27 cellular contexts compared by ENCODE assay signal in the genomic region with DNA sequence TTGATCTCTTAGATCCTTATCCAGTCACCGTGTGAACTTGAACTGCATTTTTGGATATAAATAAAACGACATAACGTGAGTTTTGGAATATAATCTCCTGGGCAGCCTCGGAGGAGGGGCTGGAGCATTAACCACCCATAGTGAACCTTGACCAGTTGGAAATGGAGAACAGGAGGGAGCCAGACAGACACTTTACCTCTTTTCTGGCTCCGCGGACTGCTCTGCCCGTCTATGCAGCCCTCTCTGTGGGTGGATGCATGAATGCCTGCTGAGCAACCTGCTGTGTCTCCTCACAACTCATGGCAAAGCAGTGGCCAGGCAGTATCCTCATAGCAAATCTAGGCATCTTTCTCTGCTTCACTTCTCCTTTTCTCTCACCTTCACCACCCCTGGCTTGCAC.
"Had no signal": no experiment of that assay in that cellular context is flagged by ENCODE, and none has a peak within 500 bp of the region (broad histone marks: within the 10 kb centered on the region; RNA-seq: fewer than 3 reads in every experiment).

No MANE protein-coding gene starts in this region.

- H3K9me3 ChIP-seq: lower lobe of right lung, pancreas, prostate gland, sigmoid colon, uterus had no signal

- H3K27me3 ChIP-seq: heart left ventricle, pancreas, sigmoid colon, spleen, tibial nerve, uterus had no signal

- H3K4me1 ChIP-seq: heart left ventricle, lower lobe of right lung, prostate gland, sigmoid colon, spleen, tibial nerve, uterus had no signal

- FAIRE-seq: pancreas, small intestine had no signal

- DNase-seq: heart left ventricle; hypothalamus; islet precursor cell; left ventricle myocardium superior; lower lobe of right lung; mesendoderm; midbrain; mucosa of descending colon; naive thymus-derived CD4-positive, alpha-beta T cell; nucleus accumbens; pancreas; posterior cingulate gyrus; retina; right cardiac atrium; sigmoid colon; small intestine; spleen; stimulated activated CD4-positive, alpha-beta T cell treated with anti-CD3 and anti-CD28 coated beads, Interleukin-4, amount 100 ng/mL, for 4 hours; stimulated activated CD8-positive, alpha-beta memory T cell treated with anti-CD3 and anti-CD28 coated beads, Interleukin-4, amount 100 ng/mL, for 48 hours; stimulated activated naive CD4-positive, alpha-beta T cell treated with Interleukin-2 at 50 U/mL for 16 hours; stimulated activated naive CD8-positive, alpha-beta T cell treated with anti-CD3 and anti-CD28 coated beads, Interleukin-15, amount 100 ng/mL, for 72 hours; substantia nigra; uterus had no signal

- H3K27ac ChIP-seq: heart left ventricle, lower lobe of right lung, pancreas, prostate gland, sigmoid colon, spleen, tibial nerve, uterus had no signal

- H3K4me3 ChIP-seq: heart left ventricle, lower lobe of right lung, mucosa of descending colon, pancreas, prostate gland, sigmoid colon, spleen, tibial nerve, uterus had no signal

- ATAC-seq: heart left ventricle; left ventricle myocardium superior; lower lobe of right lung; mucosa of descending colon; naive thymus-derived CD4-positive, alpha-beta T cell; natural killer cell treated with Interleukin-12 subunit alpha and Interleukin-12 subunit beta and Interleukin-15 and Interleukin-18, amount 100 ng/mL, for 72 hours; pancreas; right cardiac atrium; stimulated activated memory B cell treated with anti-CD40 and anti-IgM and Interleukin-4, amounts not matched to agents 10 μg/mL and 1 μg/mL and 100 μg/mL, for 72 hours; stimulated activated naive CD8-positive, alpha-beta T cell treated with anti-CD3 and anti-CD28 coated beads, Interleukin-15, amount 100 ng/mL, for 72 hours had no signal

- H3K36me3 ChIP-seq: heart left ventricle, lower lobe of right lung, pancreas, prostate gland, sigmoid colon, spleen, tibial nerve, uterus had no signal
